Comparison of ENCODE assay signal across 18 cellular contexts in genomic region chr15:31953573-31953972, GRCh38.
DNase-seq lines count a peak whose midpoint lies in the region; ATAC-seq and TF ChIP-seq lines count a peak whose summit lies in the region.
"Had no signal": no experiment of that assay in that cellular context is flagged by ENCODE, and none has a peak within 500 bp of the region (broad histone marks: within the 10 kb centered on the region; RNA-seq: fewer than 3 reads in every experiment).

No MANE protein-coding gene starts in this region.

- no peaks in the 10 kb centered on the region for H3K4me1 Mint-ChIP-seq in endodermal cell
- H3K4me1 Mint-ChIP-seq in neural progenitor cell: peaks cover 11% of the 10 kb centered on the region
- H3K4me1 Mint-ChIP-seq in stimulated activated naive B cell treated with anti-CD40 and anti-IgM and Interleukin-4, amounts not matched to agents 10 μg/mL and 1 μg/mL and 100 μg/mL, for 72 hours: no peaks in the 10 kb centered on the region
- H3K4me1 Mint-ChIP-seq: IgD-negative memory B cell had no signal

- H3K36me3 ChIP-seq in endodermal cell (ENCODE audit: control insufficient read depth, insufficient read depth, low read length): no peaks in the 10 kb centered on the region
- H3K36me3 ChIP-seq in neural progenitor cell: no peaks in the 10 kb centered on the region

- ATAC-seq in HG03097 (IDR thresholded peaks at IDR 0.05; ENCODE audit: low FRiP score, unreplicated experiment) (no peak), GM21390 (IDR thresholded peaks at IDR 0.05; ENCODE audit: unreplicated experiment) (no peak)
- ATAC-seq in stimulated activated naive B cell treated with anti-CD40 and anti-IgM and Interleukin-4, amounts not matched to agents 10 μg/mL and 1 μg/mL and 100 μg/mL, for 72 hours (replicated peaks): no peak
- ATAC-seq: CD8-positive, alpha-beta T cell had no signal

- H3K27me3 Mint-ChIP-seq in endodermal cell (ENCODE audit: insufficient read depth) (no peaks in the 10 kb centered on the region), neural progenitor cell (ENCODE audit: insufficient read depth, low read depth) (peaks cover 2% of the 10 kb centered on the region)
- H3K27me3 Mint-ChIP-seq in stimulated activated naive B cell treated with anti-CD40 and anti-IgM and Interleukin-4, amounts not matched to agents 10 μg/mL and 1 μg/mL and 100 μg/mL, for 72 hours: peaks cover 12 to 26% of the 10 kb centered on the region in 2 donors

- no peak overlapping the region for H3K4me3 ChIP-seq in endodermal cell (ENCODE audit: low read length)
- no peak overlapping the region for H3K4me3 ChIP-seq in neural progenitor cell
- H3K4me3 ChIP-seq: PC-9 had no signal

- H3K36me3 Mint-ChIP-seq in endodermal cell (ENCODE audit: low read depth) (no peaks in the 10 kb centered on the region), neural progenitor cell (no peaks in the 10 kb centered on the region)
- H3K36me3 Mint-ChIP-seq in stimulated activated naive B cell treated with anti-CD40 and anti-IgM and Interleukin-4, amounts not matched to agents 10 μg/mL and 1 μg/mL and 100 μg/mL, for 72 hours: no peaks in the 10 kb centered on the region
- H3K36me3 Mint-ChIP-seq: CD8-positive, alpha-beta T cell had no signal

- TF ChIP-seq CTCF in GM12872 (IDR thresholded peaks at IDR 0.05; ENCODE audit: insufficient read depth, low read depth, low read length) (0 out of 3 replicates have a peak, but pooled peaks have one; percentile 6), endodermal cell (conservative IDR thresholded peaks at IDR 0.05) (peak; percentile 70), neural progenitor cell (IDR thresholded peaks at IDR 0.05) (peak; percentile 33)

- no peaks in the 10 kb centered on the region for H3F3A ChIP-seq in neural progenitor cell (ENCODE audit: low read depth)

- H3K79me2 ChIP-seq in neural progenitor cell (ENCODE audit: low read depth): no peaks in the 10 kb centered on the region

- H3K27ac ChIP-seq in endodermal cell (ENCODE audit: low read depth, low read length) (no peak overlapping the region), neural progenitor cell (no peak overlapping the region)
- H3K27ac ChIP-seq: PC-9 had no signal

- DNase-seq in SK-N-DZ (ENCODE audit: low spot score) (peak; percentile 40), endodermal cell (peak; percentile 77), neural progenitor cell (ENCODE audit: low spot score) (peak; percentile 21), NCI-H1417 treated with DMSO at 0.1 percent for 48 hours (lab: John Stamatoyannopoulos, UW) (no peak)
- DNase-seq in stimulated activated naive B cell treated with anti-CD40 and anti-IgM and Interleukin-4, amounts not matched to agents 10 μg/mL and 1 μg/mL and 100 μg/mL, for 72 hours: no peak
- DNase-seq: ACHN; CD8-positive, alpha-beta T cell; EL; HFFc6; NCI-H1417; NCI-H2029 treated with DMSO at 0.1 percent for 48 hours; NCI-H2227 treated with DMSO at 0.1 percent for 48 hours; NCI-H526; PC-9 had no signal

- H3K9me3 Mint-ChIP-seq in endodermal cell (peaks cover 21% of the 10 kb centered on the region), neural progenitor cell (peaks cover 18% of the 10 kb centered on the region)
- peaks cover 5 to 7% of the 10 kb centered on the region in 2 donors for H3K9me3 Mint-ChIP-seq in stimulated activated naive B cell treated with anti-CD40 and anti-IgM and Interleukin-4, amounts not matched to agents 10 μg/mL and 1 μg/mL and 100 μg/mL, for 72 hours

- H3K4me2 ChIP-seq in neural progenitor cell: no peak overlapping the region
- H3K4me2 ChIP-seq: PC-9 had no signal

- 87 to 96% methylated on average over 3 of the region's 3 CpGs for WGBS in endodermal cell (ENCODE audit: insufficient coverage in 1 of 2, insufficient read length in 1 of 2), 2 experiments

- no peak overlapping the region for H2AFZ ChIP-seq in neural progenitor cell (replicated peaks)
- H2AFZ ChIP-seq: PC-9 had no signal

- no peak overlapping the region for H3K4me3 Mint-ChIP-seq in endodermal cell
- no peak overlapping the region for H3K4me3 Mint-ChIP-seq in neural progenitor cell
- no peak overlapping the region for H3K4me3 Mint-ChIP-seq in stimulated activated naive B cell treated with anti-CD40 and anti-IgM and Interleukin-4, amounts not matched to agents 10 μg/mL and 1 μg/mL and 100 μg/mL, for 72 hours
- H3K4me3 Mint-ChIP-seq: CD8-positive, alpha-beta T cell; HFFc6 had no signal

- H3K27me3 ChIP-seq in endodermal cell (ENCODE audit: control insufficient read depth, insufficient read depth, low read length, poor library complexity, severe bottlenecking) (no peaks in the 10 kb centered on the region), neural progenitor cell (no peaks in the 10 kb centered on the region)

- H3K9me3 ChIP-seq in endodermal cell (ENCODE audit: control insufficient read depth, low read length) (peaks cover 14% of the 10 kb centered on the region), neural progenitor cell (ENCODE audit: low read depth) (no peaks in the 10 kb centered on the region)

- H3K9ac ChIP-seq in endodermal cell (ENCODE audit: extremely low read depth, low read length, poor library complexity, severe bottlenecking) (no peak overlapping the region), neural progenitor cell (no peak overlapping the region)

- H3K4me1 ChIP-seq in endodermal cell (ENCODE audit: control insufficient read depth, insufficient read depth, low read length): no peaks in the 10 kb centered on the region
- H3K4me1 ChIP-seq in neural progenitor cell: no peaks in the 10 kb centered on the region

- H4K20me1 ChIP-seq in neural progenitor cell (ENCODE audit: low read depth): no peaks in the 10 kb centered on the region

- H3K27ac Mint-ChIP-seq in endodermal cell (no peak overlapping the region), neural progenitor cell (no peak overlapping the region)
- no peak overlapping the region for H3K27ac Mint-ChIP-seq in stimulated activated naive B cell treated with anti-CD40 and anti-IgM and Interleukin-4, amounts not matched to agents 10 μg/mL and 1 μg/mL and 100 μg/mL, for 72 hours
- H3K27ac Mint-ChIP-seq: CD8-positive, alpha-beta T cell; HFFc6; IgD-negative memory B cell had no signal

Comparison
In these comparisons a context has a peak if more than half of its experiments do, and no peak if none do; other contexts are left out.
1. CTCF ChIP-seq: peak in every context shown above with its lines; median percentile 70 in endodermal cell; 33 in neural progenitor cell; 6 in GM12872.
2. DNase-seq: peak in SK-N-DZ (single experiment), endodermal cell (single experiment) and neural progenitor cell (single experiment); none in stimulated activated naive B cell treated with anti-CD40 and anti-IgM and Interleukin-4, amounts not matched to agents 10 μg/mL and 1 μg/mL and 100 μg/mL, for 72 hours (single experiment) and NCI-H1417 treated with DMSO at 0.1 percent for 48 hours (single experiment).